ENCODE assay signal across 1 cellular context in genomic region chr5:126846756-126847155, GRCh38.
TF ChIP-seq lines count a peak whose summit lies in the region.

No MANE protein-coding gene starts in this region.

TF ChIP-seq in WTC11, 78 proteins besides CTCF, POLR2A, EP300 and RAD21 (continued from another document):
- TF ChIP-seq AR (CRISPR knock-in tag; IDR thresholded peaks at IDR 0.05) (no peak), MYBL2 (CRISPR knock-in tag; IDR thresholded peaks at IDR 0.05) (no peak), ZNF232 (CRISPR knock-in tag; IDR thresholded peaks at IDR 0.05) (no peak), NR1H2 (CRISPR knock-in tag; IDR thresholded peaks at IDR 0.05) (no peak)
